In the genomic region with DNA sequence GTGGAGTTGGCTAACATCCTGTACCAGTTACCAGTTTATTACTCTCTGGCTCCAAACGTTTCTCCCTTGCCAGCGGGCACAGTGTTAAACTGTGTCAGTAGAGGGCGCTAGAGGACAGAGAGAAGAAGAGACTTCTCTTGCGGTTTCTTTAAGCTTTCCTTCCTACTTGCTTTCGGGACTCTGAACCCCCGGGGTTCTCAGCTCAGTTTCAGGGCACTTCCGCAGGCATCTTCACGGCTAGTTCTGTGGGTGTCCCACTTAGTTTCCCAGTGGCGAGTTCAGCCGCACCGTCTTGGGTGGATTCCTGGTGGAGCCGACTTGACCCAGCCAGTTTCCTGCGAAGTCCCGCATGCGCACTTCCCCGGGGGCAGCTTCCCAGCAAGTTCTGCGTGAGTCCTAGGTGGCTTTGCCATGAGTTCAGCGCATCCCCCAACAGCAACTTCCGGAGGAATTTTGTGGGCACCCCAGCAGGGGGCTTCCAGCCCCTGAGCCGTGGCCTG, we compare ENCODE assay signal across 8 cellular contexts. TPM values are rescaled to one million over a fixed set of nuclear protein-coding genes. Genes with fewer than 3 reads are reported as not detected.
DNase-seq lines count a peak whose midpoint lies in the region; ATAC-seq, FAIRE-seq and TF ChIP-seq lines count a peak whose summit lies in the region.

No MANE protein-coding gene starts in this region.

- WGBS in HepG2 (ENCODE audit: low lambda C conversion rate) = 4% methylated on average over 6 of the region's 20 CpGs

- no peaks in the 10 kb centered on the region for H3K79me2 ChIP-seq in HepG2 (ENCODE audit: insufficient read depth, low read length)

- POLR2A ChIA-PET in HepG2 (lab: Yijun Ruan, JAX) = no interaction called here

- 0 out of 2 replicates have a peak, but pooled peaks cover 5% of the 10 kb centered on the region for H3K4me1 ChIP-seq in HepG2 (ENCODE audit: insufficient read depth, low read length)

- H3K36me3 ChIP-seq in HepG2 (replicated peaks in 1 of 2; ENCODE audit: control insufficient read depth in 1 of 2, insufficient read depth in 2 of 2, low read length in 2 of 2) = no peaks in the 10 kb centered on the region

- in situ Hi-C loops in HepG2 (cut with HindIII; ENCODE audit: extremely low pct_ligation_motif_present, low pct_unique_long_range_greater_than_20kb) = no loop called here

- H3K4me3 ChIP-seq in GM08714 (ENCODE audit: low read length) = peak overlapping the region; percentile 67; the same call in 1 of the 2 replicates
- H3K4me3 ChIP-seq in dorsolateral prefrontal cortex = peak overlapping the region; percentile 35 to 82 (median 60)
- peak overlapping the region; percentile 56 to 82 (median 70); a peak in 5 of 6 replicates for H3K4me3 ChIP-seq in HepG2 (replicated peaks in 1 of 3; ENCODE audit: insufficient read depth in 1 of 3, low read depth in 2 of 3, low read length in 3 of 3)

- TF ChIP-seq RAD21 in HepG2 (CRISPR knock-in tag; IDR thresholded peaks at IDR 0.05) = no peak

- no TSS peak for BruUV-seq in HepG2 (replicated peaks; lab: Mats Ljungman, UMichigan)

- H3K4me2 ChIP-seq in HepG2 (ENCODE audit: low read depth, low read length) = peak overlapping the region; percentile 99

- no peak for TF ChIP-seq POLR2A in HepG2 (IDR thresholded peaks at IDR 0.05; ENCODE audit: insufficient read depth in 1 of 2, low read depth in 2 of 2, low read length in 2 of 2)

- DNase-seq in NCI-H774 (lab: John Stamatoyannopoulos, UW) (peak; percentile 84), dorsolateral prefrontal cortex (peak in 9 of 10 donors; percentile 60 to 83 (median 82)), HepG2 (ENCODE audit: low spot score) (peak; percentile 72)
- peak; percentile 81 to 87 for DNase-seq in activated CD4-positive, alpha-beta T cell treated with anti-CD3 and anti-CD28 coated beads, Interleukin-2, amount 50 U/mL, for 48 hours
- DNase-seq in stimulated activated CD4-positive, alpha-beta T cell treated with anti-CD3 and anti-CD28 coated beads, Interleukin-4, amount 100 ng/mL, for 24 hours = peak; percentile 87

- TF ChIP-seq EP300 in HepG2 (IDR thresholded peaks at IDR 0.05; ENCODE audit: low read depth in 2 of 2, low read length in 2 of 2) (no peak), HepG2 (CRISPR knock-in tag; IDR thresholded peaks at IDR 0.05; ENCODE audit: borderline replicate concordance) (no peak)

- no peaks in the 10 kb centered on the region for H3K9me3 ChIP-seq in HepG2 (ENCODE audit: low read length)

- FAIRE-seq in HepG2 (lab: Jason Lieb, UNC) = peak; percentile 64

- H3K27me3 ChIP-seq in dorsolateral prefrontal cortex = no peaks in the 10 kb centered on the region
- H3K27me3 ChIP-seq in HepG2 (ENCODE audit: control insufficient read depth in 1 of 2, insufficient read depth in 2 of 2, low read length in 2 of 2) = peaks cover 0 to 3% of the 10 kb centered on the region in 2 experiments; a peak in 3 of 5 replicates

- TF ChIP-seq CTCF in dorsolateral prefrontal cortex (IDR thresholded peaks at IDR 0.05 in 54 of 56, conservative IDR thresholded peaks at IDR 0.05 in 2 of 56; ENCODE audit: low read depth in 1 of 56, partially characterized antibody in 56 of 56) (peak; percentile 86 to 99 (median 95)), HepG2 (CRISPR knock-in tag; IDR thresholded peaks at IDR 0.05) (peak; percentile 80)

- intact Hi-C loops in dorsolateral prefrontal cortex (cut with DNase I) (loop anchor here (5.0 kb wide), 2 partner anchors 150 to 230 kb away; no protein-coding TSS in a partner anchor), HepG2 (cut with micrococcal nuclease; ENCODE audit: unreplicated experiment) (loop anchor here (2.0 kb wide), 1 partner anchor 101 kb away; no protein-coding TSS in a partner anchor)

- CTCF ChIA-PET in HepG2 (lab: Yijun Ruan, JAX; ENCODE audit: low intra/inter-chr PET ratio, low total read pairs) = interaction anchor here (0.8 to 1.6 kb wide), 6 partner anchors 71 to 228 kb away, joined by 3 to 8 read pairs (median 4); no protein-coding TSS in a partner anchor

- H3K27ac ChIP-seq in dorsolateral prefrontal cortex = peak overlapping the region in 57 of 59 donors; percentile 13 to 93 (median 77)
- H3K27ac ChIP-seq in HepG2 (ENCODE audit: extremely low read length, insufficient read depth, low read length) = no peak overlapping the region

- H2AFZ ChIP-seq in HepG2 (ENCODE audit: low read length) = peak overlapping the region; percentile 94

- H3K9ac ChIP-seq in HepG2 (ENCODE audit: insufficient read depth, low read depth, low read length) = peak overlapping the region; percentile 44; the same call in 1 of the 2 replicates

- 0 out of 2 replicates have a peak, but pooled peaks cover 2% of the 10 kb centered on the region for H4K20me1 ChIP-seq in HepG2 (ENCODE audit: insufficient read depth, low read length)

- ATAC-seq in HG03571 (IDR thresholded peaks at IDR 0.05; ENCODE audit: unreplicated experiment) (peak; percentile 61), HepG2 (peak; percentile 80), GM19328 (IDR thresholded peaks at IDR 0.05; ENCODE audit: unreplicated experiment) (no peak)

TF ChIP-seq in HepG2, 621 proteins besides CTCF, POLR2A, EP300 and RAD21 (continues in another document):
- TF ChIP-seq ZNF501 (CRISPR knock-in tag; IDR thresholded peaks at IDR 0.05) (0 out of 2 replicates have a peak, but pooled peaks have one; percentile 42), ZNF12 (CRISPR knock-in tag; IDR thresholded peaks at IDR 0.05) (no peak), AKAP8 (CRISPR knock-in tag; IDR thresholded peaks at IDR 0.05) (no peak), MEIS1 (CRISPR knock-in tag; IDR thresholded peaks at IDR 0.05; ENCODE audit: borderline replicate concordance) (no peak)

RNA-seq across cellular contexts. Expression of gene BTG2, which starts 37.9 kb away (rescaled TPM):
- total RNA-seq in dorsolateral prefrontal cortex (100 to 1,000 TPM in 3 of 120 experiments, 10 to 100 TPM in 117; 21.2 to 122 (median 33.4) TPM), HepG2 (2016; rRNA removed; fragmentation: Illumina TruSeq; extraction: Trizol) (18.3 and 18.7 TPM in 2 replicates)
- total RNA-seq in HepG2 (2016; cell fraction: cytosol; rRNA removed; fragmentation: Illumina TruSeq; extraction: Trizol; ENCODE audit: low read depth) = 2.8 and 3.5 TPM in 2 replicates
- 15.4 and 19.8 TPM in 2 replicates for total RNA-seq in HepG2 (2016; cell fraction: insoluble cytoplasmic fraction; rRNA removed; fragmentation: Illumina TruSeq; extraction: Trizol)
- total RNA-seq in HepG2 (2016; cell fraction: membrane; rRNA removed; fragmentation: Illumina TruSeq; extraction: Trizol) = 11.7 and 12.9 TPM in 2 replicates
- total RNA-seq in HepG2 (2016; cell fraction: nucleus; rRNA removed; fragmentation: Illumina TruSeq; extraction: Trizol) = 11.8 and 13.3 TPM in 2 replicates
- 13.6 and 16.7 TPM in 2 replicates for polyA plus RNA-seq in HepG2 (2011; rRNA removed)
- 11.2 and 13.0 TPM in 2 replicates for polyA plus RNA-seq in HepG2 (2011; cell fraction: cytosol; rRNA removed)
- 8.6 and 10.6 TPM in 2 replicates for polyA plus RNA-seq in HepG2 (2011; cell fraction: nucleus; rRNA removed)
- polyA plus RNA-seq in HepG2 (2012) = 4.4 and 7.3 TPM in 2 replicates
- 2.1 and 2.2 TPM in 2 replicates for polyA plus RNA-seq in HepG2 (2016; cell fraction: cytosol; fragmentation: Illumina TruSeq; extraction: Trizol; ENCODE audit: low read depth)
- 18.8 and 19.2 TPM in 2 replicates for polyA plus RNA-seq in HepG2 (2016; cell fraction: insoluble cytoplasmic fraction; fragmentation: Illumina TruSeq; extraction: Trizol; ENCODE audit: low read depth)
- polyA plus RNA-seq in HepG2 (2016; cell fraction: membrane; fragmentation: Illumina TruSeq; extraction: Trizol; ENCODE audit: low read depth) = 6.5 and 7.0 TPM in 2 replicates
- 18.0 and 19.6 TPM in 2 replicates for polyA plus RNA-seq in HepG2 (2016; cell fraction: nucleus; fragmentation: Illumina TruSeq; extraction: Trizol; ENCODE audit: insufficient read depth, low read depth)
- polyA minus RNA-seq in HepG2 (2011; rRNA and poly(A)+ RNA removed; ENCODE audit: low replicate concordance) = 9.6 and 12.5 TPM in 2 replicates
- polyA minus RNA-seq in HepG2 (2011; cell fraction: cytosol; rRNA and poly(A)+ RNA removed) = 8.5 and 9.2 TPM in 2 replicates
- polyA minus RNA-seq in HepG2 (2011; cell fraction: nucleus; rRNA and poly(A)+ RNA removed) = 4.9 and 8.8 TPM in 2 replicates

RNA-seq across cellular contexts. Expression of gene CHIT1, which starts 37.9 kb away (rescaled TPM):
- total RNA-seq in dorsolateral prefrontal cortex (1 to 10 TPM in 92 of 120 experiments, under 1 TPM in 24, not detected in 4; 0.17 to 6.8 (median 1.6) TPM), HepG2 (2016; rRNA removed; fragmentation: Illumina TruSeq; extraction: Trizol) (not detected in 2 replicates)
- total RNA-seq in HepG2 (2016; cell fraction: cytosol; rRNA removed; fragmentation: Illumina TruSeq; extraction: Trizol; ENCODE audit: low read depth) = not detected in 2 replicates
- total RNA-seq in HepG2 (2016; cell fraction: insoluble cytoplasmic fraction; rRNA removed; fragmentation: Illumina TruSeq; extraction: Trizol) = not detected in 2 replicates
- not detected in 2 replicates for total RNA-seq in HepG2 (2016; cell fraction: membrane; rRNA removed; fragmentation: Illumina TruSeq; extraction: Trizol)
- total RNA-seq in HepG2 (2016; cell fraction: nucleus; rRNA removed; fragmentation: Illumina TruSeq; extraction: Trizol) = not detected in 2 replicates
- polyA plus RNA-seq in HepG2 (2011; rRNA removed) = not detected in 2 replicates
- polyA plus RNA-seq in HepG2 (2011; cell fraction: cytosol; rRNA removed) = not detected in 2 replicates
- not detected in 2 replicates for polyA plus RNA-seq in HepG2 (2011; cell fraction: nucleus; rRNA removed)
- not detected in 2 replicates for polyA plus RNA-seq in HepG2 (2012)
- polyA plus RNA-seq in HepG2 (2016; cell fraction: cytosol; fragmentation: Illumina TruSeq; extraction: Trizol; ENCODE audit: low read depth) = not detected in 2 replicates
- polyA plus RNA-seq in HepG2 (2016; cell fraction: insoluble cytoplasmic fraction; fragmentation: Illumina TruSeq; extraction: Trizol; ENCODE audit: low read depth) = not detected in 2 replicates
- not detected in 2 replicates for polyA plus RNA-seq in HepG2 (2016; cell fraction: membrane; fragmentation: Illumina TruSeq; extraction: Trizol; ENCODE audit: low read depth)
- not detected in 2 replicates for polyA plus RNA-seq in HepG2 (2016; cell fraction: nucleus; fragmentation: Illumina TruSeq; extraction: Trizol; ENCODE audit: insufficient read depth, low read depth)
- polyA minus RNA-seq in HepG2 (2011; rRNA and poly(A)+ RNA removed; ENCODE audit: low replicate concordance) = 0.16 TPM in 1 of 2 replicates, not detected in the other
- not detected in 2 replicates for polyA minus RNA-seq in HepG2 (2011; cell fraction: cytosol; rRNA and poly(A)+ RNA removed)
- polyA minus RNA-seq in HepG2 (2011; cell fraction: nucleus; rRNA and poly(A)+ RNA removed) = not detected in 2 replicates
